22 cellular contexts compared by ENCODE assay signal in the genomic region with DNA sequence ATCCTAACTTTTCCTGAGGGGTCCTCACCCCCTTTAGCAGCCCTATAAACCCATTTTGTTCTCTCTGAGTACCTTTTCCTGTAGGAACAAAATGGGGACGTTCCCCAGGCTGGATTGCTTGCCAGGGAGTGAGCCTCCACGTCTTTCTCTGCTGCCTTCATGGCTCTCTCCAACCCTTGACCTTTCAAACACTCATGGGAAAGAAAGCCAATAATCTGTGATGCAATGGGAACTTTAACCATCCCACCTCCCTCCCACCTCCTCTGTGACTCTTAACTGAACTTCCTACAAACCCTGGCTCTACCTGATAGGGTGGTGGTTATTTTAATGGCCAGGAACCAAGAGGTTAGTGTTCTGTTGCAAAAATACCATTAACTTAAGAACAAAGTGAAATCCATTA. TPM values are rescaled to one million over a fixed set of nuclear protein-coding genes. Genes with fewer than 3 reads are reported as not detected.
"Had no signal": no experiment of that assay in that cellular context is flagged by ENCODE, and none has a peak within 500 bp of the region (broad histone marks: within the 10 kb centered on the region; RNA-seq: fewer than 3 reads in every experiment).

No MANE protein-coding gene starts in this region.

- H3K36me3 ChIP-seq: breast epithelium, heart left ventricle, upper lobe of left lung had no signal

- H3K4me3 Mint-ChIP-seq: activated CD4-positive, alpha-beta T cell treated with anti-CD3 and anti-CD28 coated beads, Interleukin-2, amount 10 ng/mL, durations not matched to agents 7 days and 5 days; activated naive CD8-positive, alpha-beta T cell treated with anti-CD3 and anti-CD28 coated beads, Interleukin-2, amount 10 ng/mL, durations not matched to agents 7 days and 5 days; natural killer cell had no signal

- H3K36me3 Mint-ChIP-seq: activated naive CD8-positive, alpha-beta T cell treated with anti-CD3 and anti-CD28 coated beads, Interleukin-2, amount 10 ng/mL, durations not matched to agents 7 days and 5 days; natural killer cell had no signal

- H3K9me3 ChIP-seq: breast epithelium, heart left ventricle, upper lobe of left lung had no signal

- H3K27me3 ChIP-seq: breast epithelium, upper lobe of left lung had no signal

- H3K4me3 ChIP-seq: breast epithelium, heart left ventricle, smooth muscle cell, upper lobe of left lung had no signal

- H3K27ac Mint-ChIP-seq: activated CD4-positive, alpha-beta T cell treated with anti-CD3 and anti-CD28 coated beads, Interleukin-2, amount 10 ng/mL, durations not matched to agents 7 days and 5 days; activated naive CD8-positive, alpha-beta T cell treated with anti-CD3 and anti-CD28 coated beads, Interleukin-2, amount 10 ng/mL, durations not matched to agents 7 days and 5 days; natural killer cell had no signal

- H3K9me3 Mint-ChIP-seq: activated CD4-positive, alpha-beta T cell treated with anti-CD3 and anti-CD28 coated beads, Interleukin-2, amount 10 ng/mL, durations not matched to agents 7 days and 5 days; activated naive CD8-positive, alpha-beta T cell treated with anti-CD3 and anti-CD28 coated beads, Interleukin-2, amount 10 ng/mL, durations not matched to agents 7 days and 5 days; natural killer cell had no signal

- ATAC-seq: heart left ventricle, left colon, natural killer cell, right cardiac atrium had no signal

- H3K4me2 ChIP-seq: smooth muscle cell had no signal

- DNase-seq: activated CD4-positive, alpha-beta T cell treated with anti-CD3 and anti-CD28 coated beads, Interleukin-2, amount 10 ng/mL, durations not matched to agents 7 days and 5 days; activated CD4-positive, CD25-positive, alpha-beta regulatory T cell; activated CD8-positive, alpha-beta memory T cell treated with anti-CD3 and anti-CD28 coated beads for 24 hours; activated naive CD8-positive, alpha-beta T cell treated with anti-CD3 and anti-CD28 coated beads, Interleukin-2, amount 10 ng/mL, durations not matched to agents 7 days and 5 days; anterior cingulate cortex; foreskin melanocyte; heart left ventricle; left colon; natural killer cell; nucleus accumbens; right cardiac atrium; stimulated activated CD4-positive, alpha-beta T cell treated with anti-CD3 and anti-CD28 coated beads, Interleukin-4, amount 100 ng/mL, for 4 hours; stimulated activated CD8-positive, alpha-beta memory T cell treated with anti-CD3 and anti-CD28 coated beads, Interleukin-4, amount 100 ng/mL, for 48 hours; stimulated activated naive CD4-positive, alpha-beta T cell treated with Interleukin-2 at 50 U/mL for 16 hours; upper lobe of left lung had no signal

- H3K27ac ChIP-seq: breast epithelium, epithelial cell of prostate, heart left ventricle, upper lobe of left lung had no signal

- H3K4me1 ChIP-seq: breast epithelium had no signal

RNA-seq across cellular contexts. Expression of a gene that starts 39.9 kb away (rescaled TPM):
- total RNA-seq: activated CD4-positive, alpha-beta T cell treated with anti-CD3 and anti-CD28 coated beads, Interleukin-2, amount 10 ng/mL, durations not matched to agents 7 days and 5 days; activated naive CD8-positive, alpha-beta T cell treated with anti-CD3 and anti-CD28 coated beads, Interleukin-2, amount 10 ng/mL, durations not matched to agents 7 days and 5 days; breast epithelium; dermis microvascular lymphatic vessel endothelial cell; fibroblast of lung; posterior vena cava; right cardiac atrium; smooth muscle cell; T-helper 2 cell treated with Interferon-gamma antibody and Interleukin-4, amounts not matched to agents 100 ng/mL and 5 ng/mL, for 36 hours had no signal
- polyA plus RNA-seq: fibroblast of lung, heart left ventricle, right cardiac atrium, smooth muscle cell had no signal
